16 cellular contexts compared by ENCODE assay signal in the genomic region with DNA sequence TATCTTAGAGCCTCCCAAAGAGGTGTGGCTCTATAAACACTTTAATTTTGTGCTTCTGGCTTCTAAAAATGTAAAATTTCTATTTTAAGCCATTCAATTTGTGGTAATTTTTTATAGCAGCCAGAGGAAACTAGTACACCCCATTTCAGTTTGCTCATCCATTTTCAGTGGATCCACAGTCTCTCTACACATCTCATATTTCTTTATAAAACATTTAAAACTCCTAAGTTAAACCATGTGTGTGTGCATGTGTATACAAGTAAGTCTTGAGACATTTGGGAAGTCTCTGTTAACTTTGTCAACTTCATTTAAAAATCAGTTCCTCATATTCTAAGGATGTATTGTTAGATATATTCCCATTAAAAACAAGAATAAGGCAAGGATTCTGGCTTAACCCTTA.
DNase-seq lines count a peak whose midpoint lies in the region; TF ChIP-seq lines count a peak whose summit lies in the region.
"Had no signal": no experiment of that assay in that cellular context is flagged by ENCODE, and none has a peak within 500 bp of the region (broad histone marks: within the 10 kb centered on the region; RNA-seq: fewer than 3 reads in every experiment).

No MANE protein-coding gene starts in this region.

- no peaks in the 10 kb centered on the region for H3K27me3 Mint-ChIP-seq in activated CD4-positive, alpha-beta T cell treated with anti-CD3 and anti-CD28 coated beads, Interleukin-2, amount 10 ng/mL, durations not matched to agents 7 days and 5 days

- H3K4me3 Mint-ChIP-seq in activated CD4-positive, alpha-beta T cell treated with anti-CD3 and anti-CD28 coated beads, Interleukin-2, amount 10 ng/mL, durations not matched to agents 7 days and 5 days = no peak overlapping the region
- H3K4me3 Mint-ChIP-seq: CD8-positive, alpha-beta T cell had no signal

- DNase-seq in AG09319 (ENCODE audit: extremely low read depth, low read depth) = peak; percentile 14
- peak; percentile 48 for DNase-seq in EH (ENCODE audit: low read depth)
- peak; percentile 74 for DNase-seq in adipocyte (ENCODE audit: low read depth)
- peak; percentile 63 for DNase-seq in fibroblast of gingiva (ENCODE audit: low read depth)
- no peak for DNase-seq in NCI-H748 treated with DMSO at 0.1 percent for 48 hours (lab: John Stamatoyannopoulos, UW)
- no peak for DNase-seq in activated CD4-positive, alpha-beta T cell treated with anti-CD3 and anti-CD28 coated beads, Interleukin-2, amount 10 ng/mL, durations not matched to agents 7 days and 5 days
- DNase-seq in NCI-H510A (lab: John Stamatoyannopoulos, UW) = no peak
- DNase-seq: Calu3; CD8-positive, alpha-beta T cell; DMS79 treated with DMSO at 0.1 percent for 48 hours; EL; GOT3; H7; IMR-90 had no signal

- no peak overlapping the region for H3K4me3 ChIP-seq in adipocyte (ENCODE audit: low read length)
- H3K4me3 ChIP-seq: BLaER1 treated with 17β-estradiol and CSF1 and Interleukin-3, amounts not matched to agents 10 nM and 100 nM; K562 had no signal

- H3K27me3 ChIP-seq in adipocyte (replicated peaks; ENCODE audit: control insufficient read depth, insufficient read depth, low read length) = no peaks in the 10 kb centered on the region
- H3K27me3 ChIP-seq: BLaER1 treated with 17β-estradiol and CSF1 and Interleukin-3, amounts not matched to agents 10 nM and 100 nM had no signal

- H3K36me3 ChIP-seq in adipocyte (ENCODE audit: control insufficient read depth, insufficient read depth, low read length, severe bottlenecking) = no peaks in the 10 kb centered on the region
- H3K36me3 ChIP-seq: BLaER1 treated with 17β-estradiol and CSF1 and Interleukin-3, amounts not matched to agents 10 nM and 100 nM had no signal

- no peaks in the 10 kb centered on the region for H3K4me1 Mint-ChIP-seq in activated CD4-positive, alpha-beta T cell treated with anti-CD3 and anti-CD28 coated beads, Interleukin-2, amount 10 ng/mL, durations not matched to agents 7 days and 5 days

- POLR2A ChIA-PET in activated CD4-positive, alpha-beta T cell treated with anti-CD3 and anti-CD28 coated beads, Interleukin-2, amount 10 ng/mL, durations not matched to agents 7 days and 5 days (lab: Charles Lee) = no interaction called here

- no peaks in the 10 kb centered on the region for H3K9me3 Mint-ChIP-seq in activated CD4-positive, alpha-beta T cell treated with anti-CD3 and anti-CD28 coated beads, Interleukin-2, amount 10 ng/mL, durations not matched to agents 7 days and 5 days
- H3K9me3 Mint-ChIP-seq: CD8-positive, alpha-beta T cell had no signal

- no peak overlapping the region for H3K27ac Mint-ChIP-seq in activated CD4-positive, alpha-beta T cell treated with anti-CD3 and anti-CD28 coated beads, Interleukin-2, amount 10 ng/mL, durations not matched to agents 7 days and 5 days
- H3K27ac Mint-ChIP-seq: CD8-positive, alpha-beta T cell had no signal

- no peak for TF ChIP-seq CTCF in AG09319 (IDR thresholded peaks at IDR 0.05; ENCODE audit: low read depth, low read length)

- CTCF ChIA-PET in activated CD4-positive, alpha-beta T cell treated with anti-CD3 and anti-CD28 coated beads, Interleukin-2, amount 10 ng/mL, durations not matched to agents 7 days and 5 days (lab: Charles Lee) = no interaction called here

- peaks cover 12% of the 10 kb centered on the region for H3K4me1 ChIP-seq in adipocyte (ENCODE audit: control insufficient read depth, insufficient read depth, low read length)
- H3K4me1 ChIP-seq: BLaER1 treated with 17β-estradiol and CSF1 and Interleukin-3, amounts not matched to agents 10 nM and 100 nM had no signal

- no peak overlapping the region for H3K9ac ChIP-seq in adipocyte (ENCODE audit: low read length)
- H3K9ac ChIP-seq: BLaER1 treated with 17β-estradiol and CSF1 and Interleukin-3, amounts not matched to agents 10 nM and 100 nM had no signal

- H3K9me3 ChIP-seq in adipocyte (ENCODE audit: control insufficient read depth, low read length) = no peaks in the 10 kb centered on the region
- H3K9me3 ChIP-seq: BLaER1 treated with 17β-estradiol and CSF1 and Interleukin-3, amounts not matched to agents 10 nM and 100 nM had no signal

- no peaks in the 10 kb centered on the region for H3K36me3 Mint-ChIP-seq in activated CD4-positive, alpha-beta T cell treated with anti-CD3 and anti-CD28 coated beads, Interleukin-2, amount 10 ng/mL, durations not matched to agents 7 days and 5 days (ENCODE audit: low read depth)
- H3K36me3 Mint-ChIP-seq: CD8-positive, alpha-beta T cell had no signal

Comparison
In these comparisons a context has a peak if more than half of its experiments do, and no peak if none do; other contexts are left out.
1. DNase-seq: peak in AG09319 (single experiment), EH (single experiment), adipocyte (single experiment) and fibroblast of gingiva (single experiment); none in NCI-H748 treated with DMSO at 0.1 percent for 48 hours (single experiment), activated CD4-positive, alpha-beta T cell treated with anti-CD3 and anti-CD28 coated beads, Interleukin-2, amount 10 ng/mL, durations not matched to agents 7 days and 5 days (single experiment) and NCI-H510A (single experiment).